ENCODE assay signal across 8 cellular contexts in genomic region chr7:111815354-111815753, GRCh38.
"Had no signal": no experiment of that assay in that cellular context is flagged by ENCODE, and none has a peak within 500 bp of the region (broad histone marks: within the 10 kb centered on the region; RNA-seq: fewer than 3 reads in every experiment).

No MANE protein-coding gene starts in this region.

- H3K4me3 ChIP-seq: GM12878 had no signal

- FAIRE-seq: G401.6, GM12878, GM12891, GM12892, GM18507, GM19239 had no signal

- DNase-seq: GDM1, GF-D8 had no signal
